ENCODE assay signal across 9 cellular contexts in genomic region chr7:732094-732541, GRCh38. TPM values are rescaled to one million over a fixed set of nuclear protein-coding genes. Genes with fewer than 3 reads are reported as not detected.
DNase-seq lines count a peak whose midpoint lies in the region; ATAC-seq, FAIRE-seq and TF ChIP-seq lines count a peak whose summit lies in the region.
"Had no signal": no experiment of that assay in that cellular context is flagged by ENCODE, and none has a peak within 500 bp of the region (broad histone marks: within the 10 kb centered on the region; RNA-seq: fewer than 3 reads in every experiment).

No MANE protein-coding gene starts in this region.

- H3K79me2 ChIP-seq in astrocyte (ENCODE audit: insufficient read depth, low read length): peaks cover 86% of the 10 kb centered on the region

- H3K9ac ChIP-seq in astrocyte (ENCODE audit: low read length): peak overlapping the region; percentile 20

- peak in 2 of 10 experiments; percentile 13 to 20 for DNase-seq in CD4-positive, alpha-beta T cell
- peak; percentile 93 for DNase-seq in HuH-7.5 (ENCODE audit: low spot score)
- DNase-seq in astrocyte (ENCODE audit: low read depth): peak; percentile 22
- no peak for DNase-seq in left lobe of liver (ENCODE audit: low spot score)
- no peak for DNase-seq in cerebellar nuclear complex (lab: John Stamatoyannopoulos, UW)
- DNase-seq in UCSD-AML1 (lab: John Stamatoyannopoulos, UW; ENCODE audit: unreplicated experiment): no peak
- no peak for DNase-seq in natural killer cell treated with Interleukin-12 subunit alpha and Interleukin-12 subunit beta and Interleukin-15 and Interleukin-18, amount 100 ng/mL, for 72 hours (ENCODE audit: low spot score)
- DNase-seq: midbrain had no signal

- intact Hi-C loops in CD4-positive, alpha-beta T cell (cut with DNase I, micrococcal nuclease): loop anchor here (2.0 to 5.0 kb wide), 3 partner anchors 149 to 400 kb away; no protein-coding TSS in a partner anchor

- H3K9me3 Mint-ChIP-seq in CD4-positive, alpha-beta T cell: no peaks in the 10 kb centered on the region
- no peaks in the 10 kb centered on the region for H3K9me3 Mint-ChIP-seq in astrocyte (ENCODE audit: unreplicated experiment)
- H3K9me3 Mint-ChIP-seq in natural killer cell treated with Interleukin-12 subunit alpha and Interleukin-12 subunit beta and Interleukin-15 and Interleukin-18, amount 100 ng/mL, for 72 hours: peaks cover 6% of the 10 kb centered on the region

- FAIRE-seq in astrocyte (lab: Jason Lieb, UNC): no peak

- peaks cover 32% of the 10 kb centered on the region for H3K4me1 ChIP-seq in astrocyte (ENCODE audit: insufficient read depth, low read length)

- H3K27me3 ChIP-seq in CD4-positive, alpha-beta T cell (ENCODE audit: control insufficient read depth, insufficient read depth, low read length): no peaks in the 10 kb centered on the region
- H3K27me3 ChIP-seq in astrocyte (ENCODE audit: insufficient read depth, low read length): no peaks in the 10 kb centered on the region

- POLR2A ChIA-PET in CD4-positive, alpha-beta T cell (lab: Charles Lee): no interaction called here

- peaks cover 74% of the 10 kb centered on the region for H4K20me1 ChIP-seq in astrocyte (ENCODE audit: insufficient read depth, low read length)

- no peaks in the 10 kb centered on the region for H3K27me3 Mint-ChIP-seq in CD4-positive, alpha-beta T cell
- H3K27me3 Mint-ChIP-seq in astrocyte (ENCODE audit: low read depth, unreplicated experiment): no peaks in the 10 kb centered on the region
- H3K27me3 Mint-ChIP-seq in natural killer cell treated with Interleukin-12 subunit alpha and Interleukin-12 subunit beta and Interleukin-15 and Interleukin-18, amount 100 ng/mL, for 72 hours: no peaks in the 10 kb centered on the region

- H3K9me3 ChIP-seq in CD4-positive, alpha-beta T cell (ENCODE audit: control insufficient read depth, low read length): peaks cover 10% of the 10 kb centered on the region
- H3K9me3 ChIP-seq in astrocyte (ENCODE audit: insufficient read depth, low read depth, low read length): peaks cover 8% of the 10 kb centered on the region

- peak overlapping the region; percentile 1 for H2AFZ ChIP-seq in astrocyte (ENCODE audit: low read depth, low read length)

- CTCF ChIA-PET in CD4-positive, alpha-beta T cell (lab: Charles Lee): no interaction called here

- peaks cover 25% of the 10 kb centered on the region for H3K36me3 Mint-ChIP-seq in CD4-positive, alpha-beta T cell (ENCODE audit: low read depth)
- peaks cover 21% of the 10 kb centered on the region for H3K36me3 Mint-ChIP-seq in astrocyte (ENCODE audit: low read depth, unreplicated experiment)
- H3K36me3 Mint-ChIP-seq in natural killer cell treated with Interleukin-12 subunit alpha and Interleukin-12 subunit beta and Interleukin-15 and Interleukin-18, amount 100 ng/mL, for 72 hours: no peaks in the 10 kb centered on the region

- H3K27ac ChIP-seq in CD4-positive, alpha-beta T cell (ENCODE audit: low read depth, low read length): no peak overlapping the region
- H3K27ac ChIP-seq in astrocyte (ENCODE audit: low read depth, low read length): no peak overlapping the region

- peaks cover 17% of the 10 kb centered on the region for H3K4me1 Mint-ChIP-seq in CD4-positive, alpha-beta T cell (ENCODE audit: low read depth)
- H3K4me1 Mint-ChIP-seq in astrocyte (ENCODE audit: low read depth, unreplicated experiment): peaks cover 21% of the 10 kb centered on the region
- peaks cover 9 to 12% of the 10 kb centered on the region in 2 donors for H3K4me1 Mint-ChIP-seq in natural killer cell treated with Interleukin-12 subunit alpha and Interleukin-12 subunit beta and Interleukin-15 and Interleukin-18, amount 100 ng/mL, for 72 hours (ENCODE audit: low read depth in 2 of 2)

- H3K4me3 ChIP-seq in astrocyte (ENCODE audit: insufficient read depth, low read depth, low read length): no peak overlapping the region

- H3K4me2 ChIP-seq in astrocyte (ENCODE audit: low read length): peak overlapping the region; percentile 45

- H3K4me3 Mint-ChIP-seq in CD4-positive, alpha-beta T cell: no peak overlapping the region
- H3K4me3 Mint-ChIP-seq in astrocyte (ENCODE audit: unreplicated experiment): peak overlapping the region; percentile 59
- no peak overlapping the region for H3K4me3 Mint-ChIP-seq in natural killer cell treated with Interleukin-12 subunit alpha and Interleukin-12 subunit beta and Interleukin-15 and Interleukin-18, amount 100 ng/mL, for 72 hours

- H3K27ac Mint-ChIP-seq in CD4-positive, alpha-beta T cell: no peak overlapping the region
- no peak overlapping the region for H3K27ac Mint-ChIP-seq in astrocyte (ENCODE audit: unreplicated experiment)
- H3K27ac Mint-ChIP-seq in natural killer cell treated with Interleukin-12 subunit alpha and Interleukin-12 subunit beta and Interleukin-15 and Interleukin-18, amount 100 ng/mL, for 72 hours: no peak overlapping the region

- ATAC-seq in CD4-positive, alpha-beta T cell (ENCODE audit: poor library complexity): peak; percentile 37
- ATAC-seq in left lobe of liver: peak; percentile 67
- no peak for ATAC-seq in GM18909 (IDR thresholded peaks at IDR 0.05; ENCODE audit: poor library complexity, unreplicated experiment)
- ATAC-seq in natural killer cell treated with Interleukin-12 subunit alpha and Interleukin-12 subunit beta and Interleukin-15 and Interleukin-18, amount 100 ng/mL, for 72 hours: no peak

- no peak for TF ChIP-seq CTCF in CD4-positive, alpha-beta T cell (IDR thresholded peaks at IDR 0.05)
- no peak for TF ChIP-seq CTCF in astrocyte (IDR thresholded peaks at IDR 0.05; ENCODE audit: insufficient read depth, low read depth, low read length)

- H3K36me3 ChIP-seq in astrocyte (ENCODE audit: insufficient read depth, low read length): peaks cover 11% of the 10 kb centered on the region

RNA-seq across cellular contexts. Expression of gene PRKAR1B, which starts 5.0 kb away (rescaled TPM):
- total RNA-seq in CD4-positive, alpha-beta T cell: 10 to 100 TPM; 18.8 to 19.5 TPM
- total RNA-seq in astrocyte (14.7 and 14.8 TPM in 2 replicates), left lobe of liver (7.0 TPM)
- 10 to 100 TPM in 1 of 2 donors, 1 to 10 TPM in 1; 9.8 to 31.9 TPM for total RNA-seq in natural killer cell treated with Interleukin-12 subunit alpha and Interleukin-12 subunit beta and Interleukin-15 and Interleukin-18, amount 100 ng/mL, for 72 hours

RNA-seq across cellular contexts. Expression of gene DNAAF5, which starts 5.6 kb away (rescaled TPM):
- 1 to 10 TPM; 4.8 to 6.1 TPM for total RNA-seq in CD4-positive, alpha-beta T cell
- total RNA-seq in astrocyte (24.5 and 25.9 TPM in 2 replicates), left lobe of liver (10.0 TPM)
- 10 to 100 TPM; 19.5 to 53.4 TPM for total RNA-seq in natural killer cell treated with Interleukin-12 subunit alpha and Interleukin-12 subunit beta and Interleukin-15 and Interleukin-18, amount 100 ng/mL, for 72 hours

Comparison
In these comparisons a context has a peak if more than half of its experiments do, and no peak if none do; other contexts are left out.
1. ATAC-seq: peak in CD4-positive, alpha-beta T cell (single experiment) and left lobe of liver (single experiment); none in GM18909 (single experiment) and natural killer cell treated with Interleukin-12 subunit alpha and Interleukin-12 subunit beta and Interleukin-15 and Interleukin-18, amount 100 ng/mL, for 72 hours (0 of 2).
2. DNase-seq: peak in HuH-7.5 (single experiment) and astrocyte (single experiment); none in left lobe of liver (single experiment), cerebellar nuclear complex (0 of 2), UCSD-AML1 (single experiment) and natural killer cell treated with Interleukin-12 subunit alpha and Interleukin-12 subunit beta and Interleukin-15 and Interleukin-18, amount 100 ng/mL, for 72 hours (single experiment).